Comparison of ENCODE assay signal across 28 cellular contexts in the genomic region with DNA sequence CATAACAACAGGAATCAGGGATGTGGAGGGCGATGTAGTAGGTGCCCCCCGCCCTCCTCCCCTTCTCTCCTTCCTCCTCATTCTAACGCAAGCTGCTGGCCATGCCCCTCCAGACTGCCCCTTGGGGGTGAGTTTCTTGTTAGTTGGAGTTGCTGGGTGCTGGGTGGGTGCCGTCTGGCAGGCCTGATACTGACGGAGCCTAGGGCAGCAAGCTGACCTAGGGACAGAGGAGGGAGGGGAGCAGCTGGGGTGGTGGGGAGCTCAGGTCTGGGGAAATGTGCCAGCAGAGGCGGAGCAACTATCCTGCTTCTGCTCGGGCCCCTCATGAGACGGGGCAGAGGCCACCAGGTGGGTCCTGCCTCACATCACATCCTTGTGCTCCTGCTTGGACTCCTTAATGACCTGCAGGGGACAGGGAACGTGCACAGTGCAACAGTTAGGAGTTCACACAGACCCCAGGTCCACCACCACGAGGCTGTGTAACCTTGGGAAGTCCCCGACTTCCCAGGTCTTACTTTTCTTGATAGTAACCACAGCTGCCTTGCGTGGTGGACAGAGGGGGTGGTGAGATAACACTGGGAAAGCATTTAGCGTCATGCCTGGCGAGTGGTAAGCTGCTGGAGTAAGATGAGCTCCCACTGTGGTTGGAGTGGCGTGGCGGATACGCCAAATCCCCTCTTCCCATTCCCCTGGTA. TPM values are rescaled to one million over a fixed set of nuclear protein-coding genes. Genes with fewer than 3 reads are reported as not detected.
DNase-seq lines count a peak whose midpoint lies in the region; ATAC-seq, FAIRE-seq and TF ChIP-seq lines count a peak whose summit lies in the region.
"Had no signal": no experiment of that assay in that cellular context is flagged by ENCODE, and none has a peak within 500 bp of the region (broad histone marks: within the 10 kb centered on the region; RNA-seq: fewer than 3 reads in every experiment).

No MANE protein-coding gene starts in this region.

- H3K9me3 ChIP-seq in A549 (no peaks in the 10 kb centered on the region), IMR-90 (ENCODE audit: control insufficient read depth, insufficient read depth, low read length) (no peaks in the 10 kb centered on the region), GM12878 (replicated peaks; ENCODE audit: control insufficient read depth, insufficient read depth, low read length) (no peaks in the 10 kb centered on the region), MG63 (no peaks in the 10 kb centered on the region)
- H3K9me3 ChIP-seq: BLaER1 treated with 17β-estradiol and CSF1 and Interleukin-3, amounts not matched to agents 10 nM and 100 nM; esophagus muscularis mucosa; stomach had no signal

- DNase-seq in A549 (ENCODE audit: low read depth in 1 of 2, low spot score in 1 of 2) (no peak), IMR-90 (peak; percentile 38), GM12878 (ENCODE audit: low read depth, low spot score) (no peak), midbrain (lab: John Stamatoyannopoulos, UW) (peak; percentile 14), MG63 (no peak), Right ventricle myocardium superior (no peak), NCI-H748 (lab: John Stamatoyannopoulos, UW; ENCODE audit: unreplicated experiment) (no peak)
- DNase-seq in activated CD4-positive, alpha-beta T cell treated with anti-CD3 and anti-CD28 coated beads, Interleukin-2, amount 50 U/mL, for 4 hours = no peak
- DNase-seq: activated CD4-positive, alpha-beta T cell treated with anti-CD3 and anti-CD28 coated beads, Interleukin-2, amount 50 U/mL, for 1 hour; activated CD8-positive, alpha-beta memory T cell treated with anti-CD3 and anti-CD28 coated beads, Interleukin-2, amount 50 U/mL, for 4 hours; activated naive CD8-positive, alpha-beta T cell treated with anti-CD3 and anti-CD28 coated beads for 36 hours; effector memory CD8-positive, alpha-beta T cell; EL; KBM-7; mammary epithelial cell; NCI-H146; NCI-H2171; SHP77; stomach; trophoblast cell had no signal

- dilution Hi-C loops in IMR-90 (cut with HindIII; ENCODE audit: low sequenced_read_pairs, unreplicated experiment) = no loop called here

- no peak for TF ChIP-seq EP300 in A549 (IDR thresholded peaks at IDR 0.05)
- no peak for TF ChIP-seq EP300 in GM12878 (IDR thresholded peaks at IDR 0.05; ENCODE audit: borderline replicate concordance in 1 of 2, control insufficient read depth in 1 of 2, low read depth in 2 of 2, low read length in 2 of 2)

- H2BK15ac ChIP-seq in IMR-90 (ENCODE audit: low read depth, low read length) = peak overlapping the region; percentile 84

- H2BK120ac ChIP-seq in IMR-90 (ENCODE audit: low read depth, low read length) = peak overlapping the region; percentile 100

- peaks cover 34% of the 10 kb centered on the region for H3K9me1 ChIP-seq in IMR-90 (ENCODE audit: insufficient read depth, low read length)

- FAIRE-seq in A549 (lab: Jason Lieb, UNC) = no peak
- peak; percentile 78 for FAIRE-seq in GM12878 (lab: Jason Lieb, UNC)
- FAIRE-seq: A204.1, H54 had no signal

- H4K5ac ChIP-seq in IMR-90 (ENCODE audit: low read depth, low read length) = peak overlapping the region; percentile 80; the same call in 1 of the 2 replicates

- H2AFZ ChIP-seq in IMR-90 (replicated peaks; ENCODE audit: low read length, poor library complexity) (peak overlapping the region; percentile 54), GM12878 (ENCODE audit: control insufficient read depth, low read depth, low read length) (no peak overlapping the region)

- H3K4me3 ChIP-seq in A549 (no peak overlapping the region), IMR-90 (ENCODE audit: insufficient read depth, low read depth, low read length) (no peak overlapping the region), GM12878 (no peak overlapping the region), MG63 (no peak overlapping the region)
- H3K4me3 ChIP-seq: BLaER1 treated with 17β-estradiol and CSF1 and Interleukin-3, amounts not matched to agents 10 nM and 100 nM; esophagus muscularis mucosa; stomach had no signal

- SMC1A ChIA-PET in GM12878 (lab: Charles Lee; ENCODE audit: uncharacterized antibody, unreplicated experiment) = no interaction called here

- H4K91ac ChIP-seq in IMR-90 (ENCODE audit: insufficient read depth, low read depth, low read length) = peak overlapping the region; percentile 98

- WGBS in A549 (ENCODE audit: missing lambda C conversion rate) = 90% methylated on average over 17 of the region's 17 CpGs
- WGBS in IMR-90 (ENCODE audit: extremely low coverage in 2 of 2, insufficient read length in 1 of 2), 2 experiments = 83% methylated on average over 2 of the region's 17 CpGs; no CpG with 5 or more reads in 1 of the 2 experiments
- WGBS in GM12878 (ENCODE audit: insufficient coverage, insufficient replicate concordance, low lambda C conversion rate, missing lambda C conversion rate) = 35% methylated on average over 17 of the region's 17 CpGs

- H3K27me3 ChIP-seq in IMR-90 (ENCODE audit: control insufficient read depth, insufficient read depth, low read length) (no peaks in the 10 kb centered on the region), GM12878 (replicated peaks in 1 of 2; ENCODE audit: control insufficient read depth in 2 of 2, insufficient read depth in 2 of 2, low read length in 1 of 2) (no peaks in the 10 kb centered on the region; a peak in 1 of 4 replicates), MG63 (no peaks in the 10 kb centered on the region)

- H3K27ac ChIP-seq in A549 (peak overlapping the region; percentile 91 to 94), IMR-90 (ENCODE audit: insufficient read depth, low read length) (no peak overlapping the region), GM12878 (ENCODE audit: control insufficient read depth, insufficient read depth) (no peak overlapping the region)
- H3K27ac ChIP-seq: esophagus muscularis mucosa, stomach had no signal

- BruUV-seq in IMR-90 (replicated peaks; lab: Mats Ljungman, UMichigan) (no TSS peak), GM12878 (replicated peaks; lab: Mats Ljungman, UMichigan) (no TSS peak)

- no peak for TF ChIP-seq POLR2A in A549 (IDR thresholded peaks at IDR 0.05; ENCODE audit: low read length)
- no peak for TF ChIP-seq POLR2A in IMR-90 (IDR thresholded peaks at IDR 0.05; ENCODE audit: low read depth, low read length)
- no peak for TF ChIP-seq POLR2A in GM12878 (IDR thresholded peaks at IDR 0.05; ENCODE audit: low read depth, low read length)

- H2BK20ac ChIP-seq in IMR-90 (ENCODE audit: low read depth, low read length) = peak overlapping the region; percentile 99

- ATAC-seq in A549 (no peak), IMR-90 (ENCODE audit: low read depth) (no peak), GM12878 (no peak), Right ventricle myocardium superior (ENCODE audit: poor library complexity) (no peak)
- ATAC-seq: effector memory CD8-positive, alpha-beta T cell had no signal

- POLR2A ChIA-PET in A549 (lab: Yijun Ruan, JAX) (interaction anchor here (2.1 kb wide), 1 partner anchor 8 kb away, joined by 7 read pairs; a partner anchor contains a TSS), IMR-90 (lab: Charles Lee; ENCODE audit: unreplicated experiment) (no interaction called here), GM12878 (lab: Charles Lee) (no interaction called here)

- no peak for TF ChIP-seq CTCF in A549 (IDR thresholded peaks at IDR 0.05)
- TF ChIP-seq CTCF in IMR-90 (conservative IDR thresholded peaks at IDR 0.05; ENCODE audit: low read depth, low read length) = no peak
- no peak for TF ChIP-seq CTCF in GM12878 (IDR thresholded peaks at IDR 0.05 in 2 of 3, conservative IDR thresholded peaks at IDR 0.05 in 1 of 3; ENCODE audit: control insufficient read depth in 2 of 3, extremely low read depth in 1 of 3, insufficient read depth in 1 of 3, low read depth in 3 of 3, low read length in 3 of 3)

- TF ChIP-seq RAD21 in A549 (conservative IDR thresholded peaks at IDR 0.05 in 1 of 2, IDR thresholded peaks at IDR 0.05 in 1 of 2) (no peak), IMR-90 (IDR thresholded peaks at IDR 0.05; ENCODE audit: low read length) (no peak), GM12878 (IDR thresholded peaks at IDR 0.05; ENCODE audit: insufficient read depth, low read depth, low read length) (no peak)

- H3K4me2 ChIP-seq in A549 = peak overlapping the region; percentile 77; the same call in 2 of the 3 replicates
- H3K4me2 ChIP-seq in IMR-90 (ENCODE audit: low read depth, low read length) = no peak overlapping the region
- H3K4me2 ChIP-seq in GM12878 (ENCODE audit: control insufficient read depth, insufficient read depth) = no peak overlapping the region

- H2AK9ac ChIP-seq in IMR-90 (replicated peaks; ENCODE audit: low read depth, low read length, poor library complexity) = peak overlapping the region; percentile 44

- no peak overlapping the region for H3K9ac ChIP-seq in IMR-90 (ENCODE audit: low read depth, low read length)
- no peak overlapping the region for H3K9ac ChIP-seq in GM12878 (ENCODE audit: control insufficient read depth, insufficient read depth, low read length)
- H3K9ac ChIP-seq: BLaER1 treated with 17β-estradiol and CSF1 and Interleukin-3, amounts not matched to agents 10 nM and 100 nM had no signal

- H4K20me1 ChIP-seq in IMR-90 (ENCODE audit: insufficient read depth, low read length) (no peaks in the 10 kb centered on the region), GM12878 (ENCODE audit: control insufficient read depth, insufficient read depth) (no peaks in the 10 kb centered on the region)

- CTCF ChIA-PET in A549 (lab: Yijun Ruan, JAX) (interaction anchor here (0.6 to 38.3 kb wide), 14 partner anchors 8 to 290 kb away, joined by 3 to 1853 read pairs (median 4); a partner anchor contains a TSS), IMR-90 (lab: Yijun Ruan, JAX) (no interaction called here), GM12878 (lab: Yijun Ruan, JAX) (interaction anchor here (1.5 kb wide), 1 partner anchor 13 kb away, joined by 12 read pairs; no protein-coding TSS in a partner anchor)

- peak overlapping the region; percentile 96; the same call in 1 of the 2 replicates for H3K23ac ChIP-seq in IMR-90 (ENCODE audit: low read depth, low read length)

- H3K56ac ChIP-seq in IMR-90 (ENCODE audit: extremely low read depth, insufficient read depth, low read length) = no peak overlapping the region

- RAD21 ChIA-PET in GM12878 (lab: Charles Lee; ENCODE audit: unreplicated experiment) = interaction anchor here (0.7 kb wide), 1 partner anchor 115 kb away, joined by 3 read pairs; no protein-coding TSS in a partner anchor

- peak overlapping the region; percentile 98 for H3K14ac ChIP-seq in IMR-90 (replicated peaks; ENCODE audit: low read depth, low read length)

- peak overlapping the region; percentile 93 for H2BK5ac ChIP-seq in IMR-90 (ENCODE audit: low read depth, low read length, poor library complexity, severe bottlenecking)

- peak overlapping the region; percentile 64 to 98 for H4K8ac ChIP-seq in IMR-90 (ENCODE audit: low read depth in 2 of 2, low read length in 2 of 2)

- H3K79me1 ChIP-seq in IMR-90 (ENCODE audit: low read depth in 1 of 2, low read length in 2 of 2) = peaks cover 0 to 16% of the 10 kb centered on the region in 2 experiments; a peak in 2 of 4 replicates

- in situ Hi-C loops in IMR-90 (cut with MboI; ENCODE audit: low sequenced_read_pairs) = no loop called here
- in situ Hi-C loops in GM12878 (cut with MboI) = no loop called here

- peak overlapping the region; percentile 75; the same call in 1 of the 2 replicates for H3K18ac ChIP-seq in IMR-90 (ENCODE audit: low read depth, low read length)

- H3K36me3 ChIP-seq in IMR-90 (ENCODE audit: control insufficient read depth, insufficient read depth, low read length) (no peaks in the 10 kb centered on the region), GM12878 (ENCODE audit: control insufficient read depth in 2 of 2, insufficient read depth in 2 of 2, low read length in 1 of 2) (no peaks in the 10 kb centered on the region), MG63 (no peaks in the 10 kb centered on the region)
- H3K36me3 ChIP-seq: BLaER1 treated with 17β-estradiol and CSF1 and Interleukin-3, amounts not matched to agents 10 nM and 100 nM; esophagus muscularis mucosa; stomach; WERI-Rb-1 had no signal

- no peaks in the 10 kb centered on the region for H3K79me2 ChIP-seq in GM12878 (ENCODE audit: control insufficient read depth, insufficient read depth, low read length)

- H3K4ac ChIP-seq in IMR-90 (ENCODE audit: low read depth, low read length) = peak overlapping the region; percentile 99

- intact Hi-C loops in IMR-90 (cut with micrococcal nuclease) (no loop called here), GM12878 (cut with micrococcal nuclease; ENCODE audit: unreplicated experiment) (no loop called here), Right ventricle myocardium superior (cut with DNase I) (no loop called here)

- peak overlapping the region; percentile 100 for H2AK5ac ChIP-seq in IMR-90 (ENCODE audit: low read depth, low read length)

- H3K4me1 ChIP-seq in A549 (peaks cover 58% of the 10 kb centered on the region), IMR-90 (ENCODE audit: control insufficient read depth, insufficient read depth, low read length) (peaks cover 18% of the 10 kb centered on the region), GM12878 (ENCODE audit: control insufficient read depth, insufficient read depth, low read length) (peaks cover 9% of the 10 kb centered on the region)

RNA-seq across cellular contexts. Expression of a gene that starts 7.9 kb away (rescaled TPM):
- polyA plus RNA-seq in A549 (2011; rRNA removed) (254 and 353 TPM in 2 replicates), A549 (2017; fragmentation: RNase III; extraction: RNeasy Plus Mini Kit Qiagen cat#74134 plus additional on column Dnase treatment) (216 to 251 TPM (median 224 TPM) in 3 replicates), IMR-90 (2012; rRNA removed) (72.5 and 74.8 TPM in 2 replicates), GM12878 (2011; rRNA removed) (198 and 251 TPM in 2 replicates), GM12878 (2014; fragmentation: Illumina TruSeq; extraction: Trizol) (128 and 156 TPM in 2 replicates), GM12878 (2014; fragmentation: Nextera tagmentation; extraction: Ambion mirVana) (10 to 100 TPM; 33.0 to 39.4 TPM), GM12878 (2014; rRNA removed) (114 and 115 TPM in 2 replicates), GM12878 (2016; fragmentation: Nextera tagmentation; extraction: Ambion mirVana) (100 to 1,000 TPM; 157 to 173 TPM)
- 147 and 178 TPM in 2 replicates for polyA plus RNA-seq in A549 (2012; cell fraction: cytosol; rRNA removed)
- polyA plus RNA-seq in A549 (2012; cell fraction: nucleus; rRNA removed) = 314 and 320 TPM in 2 replicates
- 336 and 388 TPM in 2 replicates for polyA minus RNA-seq in A549 (2011; rRNA and poly(A)+ RNA removed)
- total RNA-seq in IMR-90 (2012; rRNA removed) (126 and 178 TPM in 2 replicates), GM12878 (2014; rRNA removed) (92.0 and 98.1 TPM in 2 replicates), GM12878 (2014; rRNA removed; fragmentation: Illumina TruSeq; extraction: Trizol) (115 and 124 TPM in 2 replicates), GM12878 (2021) (154 and 159 TPM in 2 replicates), Right ventricle myocardium superior (66.9 TPM)
- 44.7 and 106 TPM in 2 replicates for polyA plus RNA-seq in IMR-90 (2012; cell fraction: cytosol; rRNA removed)
- polyA plus RNA-seq in IMR-90 (2012; cell fraction: nucleus; rRNA removed; ENCODE audit: low replicate concordance) = 70.1 and 74.1 TPM in 2 replicates
- total RNA-seq in GM12878 (2013; cell fraction: nucleolus; rRNA removed) = 345 and 489 TPM in 2 replicates
- 56.9 TPM for polyA plus RNA-seq in GM12878 (2011; ENCODE audit: low read depth)
- 175 and 183 TPM in 2 replicates for polyA plus RNA-seq in GM12878 (2011; cell fraction: cytosol; rRNA removed)
- polyA plus RNA-seq in GM12878 (2011; cell fraction: nucleus; rRNA removed) = 184 and 284 TPM in 2 replicates
- polyA plus RNA-seq in GM12878 (2012) = 59.0 and 69.5 TPM in 2 replicates
- polyA minus RNA-seq in GM12878 (2011; rRNA and poly(A)+ RNA removed) = 313 and 326 TPM in 2 replicates
- 54.5 and 63.2 TPM in 2 replicates for polyA minus RNA-seq in GM12878 (2011; cell fraction: cytosol; rRNA and poly(A)+ RNA removed)
- polyA minus RNA-seq in GM12878 (2011; cell fraction: nucleus; rRNA and poly(A)+ RNA removed) = 75.6 and 112 TPM in 2 replicates
- 156 and 179 TPM in 2 replicates for total RNA-seq in MG63 (2014; rRNA removed; shearing (Covaris generic); ENCODE audit: low replicate concordance)

RNA-seq across cellular contexts. Expression of a gene that starts 8.2 kb away (rescaled TPM):
- polyA plus RNA-seq in A549 (2011; rRNA removed) = 1.8 and 2.1 TPM in 2 replicates
- polyA plus RNA-seq in A549 (2012; cell fraction: cytosol; rRNA removed) = 2.6 and 2.8 TPM in 2 replicates
- 1.3 and 2.1 TPM in 2 replicates for polyA plus RNA-seq in A549 (2012; cell fraction: nucleus; rRNA removed)
- 1.2 to 1.5 TPM (median 1.4 TPM) in 3 replicates for polyA plus RNA-seq in A549 (2017; fragmentation: RNase III; extraction: RNeasy Plus Mini Kit Qiagen cat#74134 plus additional on column Dnase treatment)
- 0.83 and 1.6 TPM in 2 replicates for polyA minus RNA-seq in A549 (2011; rRNA and poly(A)+ RNA removed)
- total RNA-seq in IMR-90 (2012; rRNA removed) = 0.18 TPM in 1 of 2 replicates, not detected in the other
- 0.19 and 0.40 TPM in 2 replicates for polyA plus RNA-seq in IMR-90 (2012; rRNA removed)
- polyA plus RNA-seq in IMR-90 (2012; cell fraction: cytosol; rRNA removed) = 0.02 and 0.13 TPM in 2 replicates
- 0.05 and 0.18 TPM in 2 replicates for polyA plus RNA-seq in IMR-90 (2012; cell fraction: nucleus; rRNA removed; ENCODE audit: low replicate concordance)
- total RNA-seq in GM12878 (2013; cell fraction: nucleolus; rRNA removed) = not detected in 2 replicates
- not detected in 2 replicates for total RNA-seq in GM12878 (2014; rRNA removed)
- total RNA-seq in GM12878 (2014; rRNA removed; fragmentation: Illumina TruSeq; extraction: Trizol) = not detected in 2 replicates
- total RNA-seq in GM12878 (2021) = not detected in 2 replicates
- not detected for polyA plus RNA-seq in GM12878 (2011; ENCODE audit: low read depth)
- polyA plus RNA-seq in GM12878 (2011; rRNA removed) = not detected in 2 replicates
- polyA plus RNA-seq in GM12878 (2011; cell fraction: cytosol; rRNA removed) = not detected in 2 replicates
- polyA plus RNA-seq in GM12878 (2011; cell fraction: nucleus; rRNA removed) = 0.25 TPM in 1 of 2 replicates, not detected in the other
- 0.04 TPM in 1 of 2 replicates, not detected in the other for polyA plus RNA-seq in GM12878 (2012)
- polyA plus RNA-seq in GM12878 (2014; fragmentation: Illumina TruSeq; extraction: Trizol) = not detected in 2 replicates
- under 1 TPM in 1 of 2 experiments, not detected in 1; 0.04 TPM for polyA plus RNA-seq in GM12878 (2014; fragmentation: Nextera tagmentation; extraction: Ambion mirVana)
- polyA plus RNA-seq in GM12878 (2014; rRNA removed) = not detected in 2 replicates
- polyA plus RNA-seq in GM12878 (2016; fragmentation: Nextera tagmentation; extraction: Ambion mirVana) = under 1 TPM in 1 of 2 experiments, not detected in 1; 0.25 TPM
- not detected in 2 replicates for polyA minus RNA-seq in GM12878 (2011; rRNA and poly(A)+ RNA removed)
- polyA minus RNA-seq in GM12878 (2011; cell fraction: cytosol; rRNA and poly(A)+ RNA removed) = not detected in 2 replicates
- not detected in 2 replicates for polyA minus RNA-seq in GM12878 (2011; cell fraction: nucleus; rRNA and poly(A)+ RNA removed)
- total RNA-seq in MG63 (2014; rRNA removed; shearing (Covaris generic); ENCODE audit: low replicate concordance) = 5.0 TPM in 1 of 2 replicates, not detected in the other
- total RNA-seq in Right ventricle myocardium superior = 4.7 TPM
- total RNA-seq: activated naive CD8-positive, alpha-beta T cell treated with anti-CD3 and anti-CD28 coated beads for 36 hours; kidney epithelial cell had no signal
- polyA plus RNA-seq: mammary epithelial cell had no signal

RNA-seq across cellular contexts. Expression of a gene that starts 40.4 kb away (rescaled TPM):
- polyA plus RNA-seq in A549 (2011; rRNA removed) (19.6 and 20.5 TPM in 2 replicates), A549 (2017; fragmentation: RNase III; extraction: RNeasy Plus Mini Kit Qiagen cat#74134 plus additional on column Dnase treatment) (39.9 to 41.7 TPM (median 41.7 TPM) in 3 replicates), IMR-90 (2012; rRNA removed) (16.0 and 17.4 TPM in 2 replicates), GM12878 (2011; rRNA removed) (14.2 and 28.6 TPM in 2 replicates), GM12878 (2014; fragmentation: Illumina TruSeq; extraction: Trizol) (11.9 and 22.0 TPM in 2 replicates), GM12878 (2014; fragmentation: Nextera tagmentation; extraction: Ambion mirVana) (1 to 10 TPM; 2.8 to 3.1 TPM), GM12878 (2014; rRNA removed) (44.7 and 46.2 TPM in 2 replicates), GM12878 (2016; fragmentation: Nextera tagmentation; extraction: Ambion mirVana) (10 to 100 TPM; 20.4 to 20.5 TPM)
- 53.3 and 61.3 TPM in 2 replicates for polyA plus RNA-seq in A549 (2012; cell fraction: cytosol; rRNA removed)
- polyA plus RNA-seq in A549 (2012; cell fraction: nucleus; rRNA removed) = 229 and 244 TPM in 2 replicates
- 48.0 and 51.0 TPM in 2 replicates for polyA minus RNA-seq in A549 (2011; rRNA and poly(A)+ RNA removed)
- total RNA-seq in IMR-90 (2012; rRNA removed) (1.3 and 2.5 TPM in 2 replicates), GM12878 (2014; rRNA removed) (10.6 and 12.0 TPM in 2 replicates), GM12878 (2014; rRNA removed; fragmentation: Illumina TruSeq; extraction: Trizol) (9.2 and 10.3 TPM in 2 replicates), GM12878 (2021) (39.4 and 44.4 TPM in 2 replicates), Right ventricle myocardium superior (1.8 TPM)
- 7.6 and 7.8 TPM in 2 replicates for polyA plus RNA-seq in IMR-90 (2012; cell fraction: cytosol; rRNA removed)
- polyA plus RNA-seq in IMR-90 (2012; cell fraction: nucleus; rRNA removed; ENCODE audit: low replicate concordance) = 23.3 and 68.0 TPM in 2 replicates
- 15.4 and 21.6 TPM in 2 replicates for total RNA-seq in GM12878 (2013; cell fraction: nucleolus; rRNA removed)
- polyA plus RNA-seq in GM12878 (2011; ENCODE audit: low read depth) = 5.8 TPM
- polyA plus RNA-seq in GM12878 (2011; cell fraction: cytosol; rRNA removed) = 26.3 and 33.9 TPM in 2 replicates
- 116 and 176 TPM in 2 replicates for polyA plus RNA-seq in GM12878 (2011; cell fraction: nucleus; rRNA removed)
- polyA plus RNA-seq in GM12878 (2012) = 10.5 and 11.3 TPM in 2 replicates
- 27.9 and 34.2 TPM in 2 replicates for polyA minus RNA-seq in GM12878 (2011; rRNA and poly(A)+ RNA removed)
- 16.8 and 18.3 TPM in 2 replicates for polyA minus RNA-seq in GM12878 (2011; cell fraction: cytosol; rRNA and poly(A)+ RNA removed)
- polyA minus RNA-seq in GM12878 (2011; cell fraction: nucleus; rRNA and poly(A)+ RNA removed) = 28.7 and 55.6 TPM in 2 replicates
- total RNA-seq in MG63 (2014; rRNA removed; shearing (Covaris generic); ENCODE audit: low replicate concordance) = 10.9 and 21.6 TPM in 2 replicates

RNA-seq across cellular contexts. Expression of a gene that starts 59.5 kb away (rescaled TPM):
- not detected in 2 replicates for polyA plus RNA-seq in A549 (2011; rRNA removed)
- polyA plus RNA-seq in A549 (2012; cell fraction: cytosol; rRNA removed) = not detected in 2 replicates
- polyA plus RNA-seq in A549 (2012; cell fraction: nucleus; rRNA removed) = not detected in 2 replicates
- not detected in 3 replicates for polyA plus RNA-seq in A549 (2017; fragmentation: RNase III; extraction: RNeasy Plus Mini Kit Qiagen cat#74134 plus additional on column Dnase treatment)
- not detected in 2 replicates for polyA minus RNA-seq in A549 (2011; rRNA and poly(A)+ RNA removed)
- total RNA-seq in IMR-90 (2012; rRNA removed) = not detected in 2 replicates
- polyA plus RNA-seq in IMR-90 (2012; rRNA removed) = not detected in 2 replicates
- polyA plus RNA-seq in IMR-90 (2012; cell fraction: cytosol; rRNA removed) = not detected in 2 replicates
- polyA plus RNA-seq in IMR-90 (2012; cell fraction: nucleus; rRNA removed; ENCODE audit: low replicate concordance) = not detected in 2 replicates
- not detected in 2 replicates for total RNA-seq in GM12878 (2013; cell fraction: nucleolus; rRNA removed)
- not detected in 2 replicates for total RNA-seq in GM12878 (2014; rRNA removed)
- total RNA-seq in GM12878 (2014; rRNA removed; fragmentation: Illumina TruSeq; extraction: Trizol) = not detected in 2 replicates
- not detected in 2 replicates for total RNA-seq in GM12878 (2021)
- not detected for polyA plus RNA-seq in GM12878 (2011; ENCODE audit: low read depth)
- polyA plus RNA-seq in GM12878 (2011; rRNA removed) = not detected in 2 replicates
- polyA plus RNA-seq in GM12878 (2011; cell fraction: cytosol; rRNA removed) = not detected in 2 replicates
- not detected in 2 replicates for polyA plus RNA-seq in GM12878 (2011; cell fraction: nucleus; rRNA removed)
- not detected in 2 replicates for polyA plus RNA-seq in GM12878 (2012)
- polyA plus RNA-seq in GM12878 (2014; fragmentation: Illumina TruSeq; extraction: Trizol) = not detected in 2 replicates
- not detected for polyA plus RNA-seq in GM12878 (2014; fragmentation: Nextera tagmentation; extraction: Ambion mirVana)
- polyA plus RNA-seq in GM12878 (2014; rRNA removed) = not detected in 2 replicates
- polyA plus RNA-seq in GM12878 (2016; fragmentation: Nextera tagmentation; extraction: Ambion mirVana) = 1 to 10 TPM in 1 of 2 experiments, not detected in 1; 1.0 TPM
- polyA minus RNA-seq in GM12878 (2011; rRNA and poly(A)+ RNA removed) = not detected in 2 replicates
- not detected in 2 replicates for polyA minus RNA-seq in GM12878 (2011; cell fraction: cytosol; rRNA and poly(A)+ RNA removed)
- polyA minus RNA-seq in GM12878 (2011; cell fraction: nucleus; rRNA and poly(A)+ RNA removed) = not detected in 2 replicates
- total RNA-seq in MG63 (2014; rRNA removed; shearing (Covaris generic); ENCODE audit: low replicate concordance) = not detected in 2 replicates
- 17.4 TPM for total RNA-seq in Right ventricle myocardium superior
- total RNA-seq: activated naive CD8-positive, alpha-beta T cell treated with anti-CD3 and anti-CD28 coated beads for 36 hours; activated T-helper 2 cell treated with anti-CD3 and anti-CD28 coated beads, Interferon-gamma antibody, Interleukin-2, Interleukin-4, amounts not matched to agents 10 μg/mL and 5 μg/mL and 100 μg/mL, durations not matched to agents 14 hours and 24 hours and 36 hours; kidney epithelial cell; mammary epithelial cell; renal cortical epithelial cell had no signal
- polyA plus RNA-seq: mammary epithelial cell had no signal

Comparison
In these comparisons a context has a peak if more than half of its experiments do, and no peak if none do; other contexts are left out.
1. DNase-seq: peak in IMR-90 (single experiment) and midbrain (single experiment); none in A549 (0 of 2), GM12878 (single experiment), MG63 (single experiment), Right ventricle myocardium superior (single experiment), NCI-H748 (single experiment) and activated CD4-positive, alpha-beta T cell treated with anti-CD3 and anti-CD28 coated beads, Interleukin-2, amount 50 U/mL, for 4 hours (0 of 2).
2. H3K27ac ChIP-seq: peak in A549 (2 of 2); none in IMR-90 (single experiment) and GM12878 (single experiment).